8 cellular contexts compared by ENCODE assay signal in genomic region chr11:118996926-118997626, GRCh38. TPM values are rescaled to one million over a fixed set of nuclear protein-coding genes. Genes with fewer than 3 reads are reported as not detected.
A peak's percentile ranks its signal among the peaks of the same experiment; 100 is the strongest.
DNase-seq lines count a peak whose midpoint lies in the region; ATAC-seq, FAIRE-seq and TF ChIP-seq lines count a peak whose summit lies in the region.

No MANE protein-coding gene starts in this region.

- DNase-seq in activated CD4-positive, alpha-beta T cell treated with anti-CD3 and anti-CD28 coated beads for 36 hours = peak; percentile 70
- no peak for DNase-seq in activated CD4-positive, alpha-beta T cell treated with anti-CD3 and anti-CD28 coated beads for 1 hour
- DNase-seq in brain microvascular endothelial cell = no peak
- DNase-seq in kidney = no peak
- DNase-seq in stimulated activated CD4-positive, alpha-beta T cell treated with anti-CD3 and anti-CD28 coated beads, Interleukin-4, amount 100 ng/mL, for 48 hours (ENCODE audit: low read depth in 2 of 2) = peak; percentile 18 to 37

- H3K9me3 Mint-ChIP-seq in activated CD4-positive, alpha-beta T cell treated with anti-CD3 and anti-CD28 coated beads for 36 hours (ENCODE audit: low read depth) = no peaks in the 10 kb centered on the region

- H3K27ac Mint-ChIP-seq in activated CD4-positive, alpha-beta T cell treated with anti-CD3 and anti-CD28 coated beads for 36 hours = peak overlapping the region; percentile 98

- TF ChIP-seq CTCF in brain microvascular endothelial cell (IDR thresholded peaks at IDR 0.05; ENCODE audit: low read depth, low read length, missing control alignments) = peak; percentile 58
- TF ChIP-seq CTCF in kidney (IDR thresholded peaks at IDR 0.05; ENCODE audit: borderline replicate concordance, extremely low read depth, insufficient read depth) = no peak

- peaks cover 4% of the 10 kb centered on the region for H3K36me3 ChIP-seq in brain microvascular endothelial cell (replicated peaks)
- peaks cover 3% of the 10 kb centered on the region in 2 donors for H3K36me3 ChIP-seq in kidney (ENCODE audit: control insufficient read depth in 1 of 2, insufficient read depth in 2 of 2, low read length in 2 of 2)

- in situ Hi-C loops in brain microvascular endothelial cell (cut with HindIII; ENCODE audit: low pct_ligation_motif_present, low sequenced_read_pairs) = no loop called here

- peak overlapping the region; percentile 43 to 74 for H3K9ac ChIP-seq in kidney (ENCODE audit: low read length in 2 of 2)

- CTCF ChIA-PET in activated CD4-positive, alpha-beta T cell treated with anti-CD3 and anti-CD28 coated beads for 36 hours (lab: Charles Lee) = interaction anchor here (0.6 to 2.0 kb wide), 9 partner anchors 22 to 204 kb away, joined by 3 to 5 read pairs (median 4); partner anchors contain the start of gene HYOU1

- FAIRE-seq in kidney (lab: Jason Lieb, UNC) = no peak

- ATAC-seq in activated CD4-positive, alpha-beta T cell treated with anti-CD3 and anti-CD28 coated beads for 36 hours = peak; percentile 62
- ATAC-seq in HG03095 (IDR thresholded peaks at IDR 0.05; ENCODE audit: unreplicated experiment) (peak; percentile 12), SK-N-SH treated with all-trans-retinoic acid at 6 μM for 48 hours (peak; percentile 13), GM18520 (IDR thresholded peaks at IDR 0.05; ENCODE audit: unreplicated experiment) (no peak)

- intact Hi-C loops in activated CD4-positive, alpha-beta T cell treated with anti-CD3 and anti-CD28 coated beads for 36 hours (cut with DNase I, micrococcal nuclease) = loop anchor here (1.0 to 5.0 kb wide), 5 partner anchors 67 to 425 kb away; partner anchors contain the start of genes ARCN1 (in 1 of the 2) and DDX6 (in 1 of the 2)
- intact Hi-C loops in kidney (cut with DNase I) = no loop called here

- H3K27me3 Mint-ChIP-seq in activated CD4-positive, alpha-beta T cell treated with anti-CD3 and anti-CD28 coated beads for 36 hours = no peaks in the 10 kb centered on the region

- H3K4me1 Mint-ChIP-seq in activated CD4-positive, alpha-beta T cell treated with anti-CD3 and anti-CD28 coated beads for 36 hours = peaks cover 32% of the 10 kb centered on the region

- H3K4me3 ChIP-seq in brain microvascular endothelial cell (ENCODE audit: low read depth, low read length) (peak overlapping the region; percentile 82), kidney (ENCODE audit: low read length in 2 of 2) (peak overlapping the region; percentile 87 to 92)

- H3K36me3 Mint-ChIP-seq in activated CD4-positive, alpha-beta T cell treated with anti-CD3 and anti-CD28 coated beads for 36 hours (ENCODE audit: low read depth) = peaks cover 41% of the 10 kb centered on the region

- H3K4me1 ChIP-seq in kidney (ENCODE audit: control insufficient read depth in 1 of 2, insufficient read depth in 1 of 2, low read depth in 1 of 2, low read length in 2 of 2) = peaks cover 0 to 17% of the 10 kb centered on the region in 2 donors

- peak overlapping the region; percentile 88 for H3K4me3 Mint-ChIP-seq in activated CD4-positive, alpha-beta T cell treated with anti-CD3 and anti-CD28 coated beads for 36 hours

- H3K9me3 ChIP-seq in kidney (ENCODE audit: control insufficient read depth in 1 of 2, low read length in 2 of 2) = no peaks in the 10 kb centered on the region

- POLR2A ChIA-PET in activated CD4-positive, alpha-beta T cell treated with anti-CD3 and anti-CD28 coated beads for 36 hours (lab: Charles Lee) = interaction anchor here (0.6 to 1.6 kb wide), 10 partner anchors 17 to 230 kb away, joined by 3 to 6 read pairs (median 4); partner anchors contain the start of genes CXCR5, DPAGT1, RPS25 and TRAPPC4

- H3K27ac ChIP-seq in brain microvascular endothelial cell (no peak overlapping the region), kidney (ENCODE audit: low read depth in 2 of 2, low read length in 2 of 2) (no peak overlapping the region)

- no peaks in the 10 kb centered on the region for H3K27me3 ChIP-seq in brain microvascular endothelial cell (replicated peaks)

TF ChIP-seq in SK-N-SH treated with all-trans-retinoic acid at 6 μM for 48 hours, 23 proteins besides CTCF, POLR2A, EP300 and RAD21:
- no peak for TF ChIP-seq SNAI2 (CRISPR knock-in tag; IDR thresholded peaks at IDR 0.05)
- TF ChIP-seq ZFP3 (CRISPR knock-in tag; IDR thresholded peaks at IDR 0.05) = no peak
- TF ChIP-seq POU6F1 (CRISPR knock-in tag; IDR thresholded peaks at IDR 0.05; ENCODE audit: borderline replicate concordance, low read depth) = no peak
- no peak for TF ChIP-seq ISL1 (CRISPR knock-in tag; IDR thresholded peaks at IDR 0.05)
- TF ChIP-seq GLIS3 (CRISPR knock-in tag; IDR thresholded peaks at IDR 0.05) = no peak
- no peak for TF ChIP-seq PATZ1 (CRISPR knock-in tag; IDR thresholded peaks at IDR 0.05; ENCODE audit: borderline replicate concordance)
- TF ChIP-seq ZNF70 (CRISPR knock-in tag; IDR thresholded peaks at IDR 0.05) = no peak
- no peak for TF ChIP-seq ZNF565 (CRISPR knock-in tag; conservative IDR thresholded peaks at IDR 0.05; ENCODE audit: low read depth)
- no peak for TF ChIP-seq ZFP30 (CRISPR knock-in tag; IDR thresholded peaks at IDR 0.05)
- no peak for TF ChIP-seq OSR1 (CRISPR knock-in tag; IDR thresholded peaks at IDR 0.05)
- no peak for TF ChIP-seq PPARA (CRISPR knock-in tag; IDR thresholded peaks at IDR 0.05; ENCODE audit: borderline replicate concordance)
- no peak for TF ChIP-seq BACH2 (CRISPR knock-in tag; IDR thresholded peaks at IDR 0.05; ENCODE audit: borderline replicate concordance)
- no peak for TF ChIP-seq ZC3H10 (CRISPR knock-in tag; IDR thresholded peaks at IDR 0.05)
- TF ChIP-seq TCF4 (CRISPR knock-in tag; IDR thresholded peaks at IDR 0.05; ENCODE audit: borderline replicate concordance) = no peak

RNA-seq across cellular contexts. Expression of gene CENATAC, which starts 0.9 kb away (rescaled TPM):
- 10 to 100 TPM; 23.7 to 26.2 TPM for total RNA-seq in activated CD4-positive, alpha-beta T cell treated with anti-CD3 and anti-CD28 coated beads for 36 hours
- 45.0 TPM for total RNA-seq in kidney
- polyA plus RNA-seq in kidney (ENCODE audit: insufficient read depth, low read depth, low replicate concordance) = 19.8 TPM

RNA-seq across cellular contexts. Expression of gene RPS25, which starts 21.1 kb away (rescaled TPM):
- 1,000 to 10,000 TPM; 1,590 to 1,820 TPM for total RNA-seq in activated CD4-positive, alpha-beta T cell treated with anti-CD3 and anti-CD28 coated beads for 36 hours
- 852 TPM for total RNA-seq in kidney
- polyA plus RNA-seq in kidney (ENCODE audit: insufficient read depth, low read depth, low replicate concordance) = 1,047 TPM

RNA-seq across cellular contexts. Expression of gene TRAPPC4, which starts 21.5 kb away (rescaled TPM):
- total RNA-seq in activated CD4-positive, alpha-beta T cell treated with anti-CD3 and anti-CD28 coated beads for 36 hours = 10 to 100 TPM; 62.2 to 81.9 TPM
- 82.6 TPM for total RNA-seq in kidney
- polyA plus RNA-seq in kidney (ENCODE audit: insufficient read depth, low read depth, low replicate concordance) = 136 TPM

RNA-seq across cellular contexts. Expression of gene FOXR1, which starts 25.5 kb away (rescaled TPM):
- not detected for total RNA-seq in activated CD4-positive, alpha-beta T cell treated with anti-CD3 and anti-CD28 coated beads for 36 hours
- not detected for total RNA-seq in kidney
- not detected for polyA plus RNA-seq in kidney (ENCODE audit: insufficient read depth, low read depth, low replicate concordance)

RNA-seq across cellular contexts. Expression of gene SLC37A4, which starts 33.6 kb away (rescaled TPM):
- total RNA-seq in activated CD4-positive, alpha-beta T cell treated with anti-CD3 and anti-CD28 coated beads for 36 hours = 10 to 100 TPM; 26.2 to 36.2 TPM
- total RNA-seq in kidney = 49.5 TPM
- 115 TPM for polyA plus RNA-seq in kidney (ENCODE audit: insufficient read depth, low read depth, low replicate concordance)

Comparison
In these comparisons a context has a peak if more than half of its experiments do, and no peak if none do; other contexts are left out.
1. DNase-seq: peak in activated CD4-positive, alpha-beta T cell treated with anti-CD3 and anti-CD28 coated beads for 36 hours (single experiment) and stimulated activated CD4-positive, alpha-beta T cell treated with anti-CD3 and anti-CD28 coated beads, Interleukin-4, amount 100 ng/mL, for 48 hours (2 of 2); none in activated CD4-positive, alpha-beta T cell treated with anti-CD3 and anti-CD28 coated beads for 1 hour (single experiment), brain microvascular endothelial cell (single experiment) and kidney (single experiment).